Comparison of ENCODE assay signal across 21 cellular contexts in the genomic region with DNA sequence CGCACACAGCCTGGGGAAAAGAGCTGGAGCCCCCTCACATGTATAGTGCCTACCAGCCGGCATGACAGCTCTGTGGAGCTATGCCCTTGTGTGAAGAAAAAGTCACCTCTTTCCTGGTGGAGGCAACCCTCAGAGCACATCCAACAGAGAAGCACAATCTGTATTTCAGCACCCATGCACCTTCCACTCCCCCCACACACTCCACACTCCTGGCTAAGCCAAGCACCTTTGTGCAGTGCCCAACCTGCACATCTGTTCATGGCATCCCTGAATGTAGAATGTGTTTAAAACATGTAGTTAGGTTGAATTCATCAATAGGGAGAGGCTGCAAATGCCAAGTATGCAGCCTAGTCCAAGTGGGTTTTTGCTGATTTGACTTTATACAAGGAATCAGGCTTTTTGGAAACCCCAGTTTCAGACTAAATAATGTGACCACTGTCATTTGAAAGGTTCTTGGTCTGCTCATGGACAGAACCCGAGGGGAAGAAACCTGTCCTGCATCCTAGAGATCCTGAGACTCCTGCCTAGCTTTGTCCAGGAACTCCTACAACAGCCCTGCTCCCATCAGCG.
A peak's percentile ranks its signal among the peaks of the same experiment; 100 is the strongest.
DNase-seq lines count a peak whose midpoint lies in the region; ATAC-seq and TF ChIP-seq lines count a peak whose summit lies in the region.
"Had no signal": no experiment of that assay in that cellular context is flagged by ENCODE, and none has a peak within 500 bp of the region (broad histone marks: within the 10 kb centered on the region; RNA-seq: fewer than 3 reads in every experiment).

No MANE protein-coding gene starts in this region.

- intact Hi-C loops in Panc1 (cut with micrococcal nuclease; ENCODE audit: unreplicated experiment) = no loop called here
- intact Hi-C loops in left cardiac atrium (cut with DNase I) = no loop called here

- in situ Hi-C loops in Panc1 (cut with HindIII; ENCODE audit: low pct_unique_long_range_greater_than_20kb, low sequenced_read_pairs) = no loop called here

- peak overlapping the region; percentile 82 for H3K27ac ChIP-seq in Panc1 (ENCODE audit: low read length)
- H3K27ac ChIP-seq: HL-60, KMS-11, Peyer's patch had no signal

- ATAC-seq in Panc1 (0 out of 2 replicates have a peak, but pooled peaks have one; percentile 15), left lobe of liver (no peak), left cardiac atrium (no peak)
- ATAC-seq: GM12878, SK-N-SH treated with all-trans-retinoic acid at 6 μM for 48 hours had no signal

- DNase-seq in activated CD8-positive, alpha-beta memory T cell treated with anti-CD3 and anti-CD28 coated beads, Interleukin-2, amount 50 U/mL, for 48 hours = peak; percentile 33
- DNase-seq in activated CD8-positive, alpha-beta memory T cell treated with anti-CD3 and anti-CD28 coated beads, Interleukin-2, amount 50 U/mL, for 4 hours = no peak
- DNase-seq in Panc1 (ENCODE audit: low read depth, low spot score) = no peak
- peak; percentile 22 for DNase-seq in left lobe of liver (ENCODE audit: low spot score)
- peak; percentile 27 for DNase-seq in ureter (ENCODE audit: low spot score)
- DNase-seq in left cardiac atrium = no peak
- no peak for DNase-seq in DMS79 (lab: John Stamatoyannopoulos, UW)
- DNase-seq: BE2C; NCI-H1105; NCI-H146; NCI-H2029; NCI-H226; NCI-H510A treated with DMSO at 0.1 percent for 48 hours; NCI-H748 treated with DMSO at 0.1 percent for 48 hours; NK-92 treated with Interleukin-12 subunit alpha and Interleukin-12 subunit beta, amount 100 ng/mL, for 24 hours had no signal

- H3K4me3 ChIP-seq in Panc1 (ENCODE audit: low read depth in 2 of 2, low read length in 2 of 2) = no peak overlapping the region
- H3K4me3 ChIP-seq: GM12878, HAP-1, Peyer's patch had no signal

- CTCF ChIA-PET in Panc1 (lab: Charles Lee) = no interaction called here

- BruUV-seq in Panc1 (replicated peaks; lab: Mats Ljungman, UMichigan) = no TSS peak

- H3K4me1 ChIP-seq in Panc1 (ENCODE audit: control insufficient read depth, insufficient read depth, low read length) = peaks cover 50% of the 10 kb centered on the region
- H3K4me1 ChIP-seq: BE2C, HAP-1 had no signal

- POLR2A ChIA-PET in Panc1 (lab: Charles Lee) = no interaction called here

- TF ChIP-seq CTCF in Panc1 (IDR thresholded peaks at IDR 0.05) = no peak

- H3K36me3 ChIP-seq in Panc1 (ENCODE audit: control insufficient read depth, insufficient read depth, low read length) = no peaks in the 10 kb centered on the region
- H3K36me3 ChIP-seq: BE2C, HAP-1, Peyer's patch had no signal

- H3K9me3 ChIP-seq in Panc1 (ENCODE audit: control insufficient read depth, insufficient read depth, low read depth, low read length) = no peaks in the 10 kb centered on the region
- H3K9me3 ChIP-seq: BE2C, HAP-1, Peyer's patch had no signal

- no peaks in the 10 kb centered on the region for H3K27me3 ChIP-seq in Panc1 (ENCODE audit: control insufficient read depth, insufficient read depth, low read length)
- H3K27me3 ChIP-seq: BE2C, Peyer's patch had no signal

Comparison
In these comparisons a context has a peak if more than half of its experiments do, and no peak if none do; other contexts are left out.
1. DNase-seq: peak in activated CD8-positive, alpha-beta memory T cell treated with anti-CD3 and anti-CD28 coated beads, Interleukin-2, amount 50 U/mL, for 48 hours (single experiment), left lobe of liver (single experiment) and ureter (single experiment); none in activated CD8-positive, alpha-beta memory T cell treated with anti-CD3 and anti-CD28 coated beads, Interleukin-2, amount 50 U/mL, for 4 hours (single experiment), Panc1 (single experiment), left cardiac atrium (single experiment) and DMS79 (single experiment).